Comparison of ENCODE assay signal across 8 cellular contexts in the genomic region with DNA sequence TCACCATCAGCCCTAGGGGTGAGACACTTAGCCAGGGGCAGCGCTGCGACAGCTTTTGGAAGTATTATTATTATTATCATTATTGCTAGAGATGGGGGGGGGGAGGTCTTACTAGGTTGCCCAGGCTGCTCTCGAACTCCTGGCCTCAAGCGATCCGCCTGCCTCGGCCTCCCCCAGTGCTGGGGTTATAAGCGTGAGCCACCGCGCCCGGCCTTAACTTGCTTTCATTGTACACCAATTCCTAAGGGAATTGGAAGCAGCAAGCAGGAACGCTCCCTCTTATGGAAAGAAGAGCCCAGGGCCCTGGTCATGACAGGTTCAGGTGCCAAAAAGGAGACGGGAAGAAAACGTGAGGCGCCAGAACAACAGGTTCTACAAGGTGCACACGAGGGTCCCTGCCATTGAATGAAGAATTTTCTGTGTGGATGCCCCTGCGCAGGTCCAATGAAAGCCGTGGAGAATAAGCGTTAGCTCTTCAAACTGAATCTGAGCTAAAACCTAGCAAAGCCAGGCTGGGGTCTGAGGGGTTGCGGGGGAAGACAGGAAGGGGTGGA. TPM values are rescaled to one million over a fixed set of nuclear protein-coding genes. Genes with fewer than 3 reads are reported as not detected.
A peak's percentile ranks its signal among the peaks of the same experiment; 100 is the strongest.
DNase-seq lines count a peak whose midpoint lies in the region; ATAC-seq and TF ChIP-seq lines count a peak whose summit lies in the region.

No MANE protein-coding gene starts in this region.

- H3K4me2 ChIP-seq in DND-41 (ENCODE audit: insufficient read depth, low read length) (peak overlapping the region; percentile 62), parathyroid adenoma (ENCODE audit: low read length) (peak overlapping the region; percentile 47)

- peaks cover 44% of the 10 kb centered on the region for H4K20me1 ChIP-seq in DND-41 (ENCODE audit: insufficient read depth, low read length)

- H3K4me3 ChIP-seq in DND-41 (ENCODE audit: low read depth in 1 of 2, low read length in 2 of 2) (peak overlapping the region in 1 of 2 experiments; percentile 46; a peak in 2 of 4 replicates), dorsolateral prefrontal cortex (peak overlapping the region in 56 of 59 donors; percentile 51 to 100 (median 92)), parathyroid adenoma (ENCODE audit: low read depth, low read length) (peak overlapping the region; percentile 87)

- H3K9me3 ChIP-seq in DND-41 (ENCODE audit: insufficient read depth, low read length, severe bottlenecking), result no peaks in the 10 kb centered on the region
- no peaks in the 10 kb centered on the region for H3K9me3 ChIP-seq in parathyroid adenoma (ENCODE audit: control insufficient read depth, low read length)

- intact Hi-C loops in dorsolateral prefrontal cortex (cut with DNase I), result no loop called here

- no peak overlapping the region for H3K9ac ChIP-seq in DND-41 (ENCODE audit: low read depth, low read length)
- no peak overlapping the region for H3K9ac ChIP-seq in parathyroid adenoma

- H3K27me3 ChIP-seq in DND-41 (ENCODE audit: insufficient read depth, low read length, poor library complexity) (peaks cover 12% of the 10 kb centered on the region), dorsolateral prefrontal cortex (no peaks in the 10 kb centered on the region), parathyroid adenoma (ENCODE audit: control insufficient read depth, insufficient read depth, low read length) (no peaks in the 10 kb centered on the region)

- H3K4me1 ChIP-seq in DND-41 (ENCODE audit: insufficient read depth, low read length) (peaks cover 35% of the 10 kb centered on the region), parathyroid adenoma (peaks cover 13% of the 10 kb centered on the region)

- DNase-seq in DND-41, result no peak
- peak; percentile 39 for DNase-seq in NCI-H2171 (lab: John Stamatoyannopoulos, UW)
- DNase-seq in dorsolateral prefrontal cortex, result peak in 2 of 10 donors; percentile 19 to 20
- DNase-seq in stimulated activated CD4-positive, alpha-beta T cell treated with anti-CD3 and anti-CD28 coated beads, Interleukin-2, amount 100 ng/mL, for 48 hours, result no peak
- DNase-seq in LoVo (ENCODE audit: low spot score), result no peak
- no peak for DNase-seq in HuH-7.5 (ENCODE audit: low spot score)

- no peak for TF ChIP-seq CTCF in DND-41 (IDR thresholded peaks at IDR 0.05; ENCODE audit: borderline replicate concordance, extremely low read depth, low read length, poor library complexity, severe bottlenecking)
- no peak for TF ChIP-seq CTCF in dorsolateral prefrontal cortex (IDR thresholded peaks at IDR 0.05 in 54 of 56, conservative IDR thresholded peaks at IDR 0.05 in 2 of 56; ENCODE audit: low read depth in 1 of 56, partially characterized antibody in 56 of 56)
- no peak for TF ChIP-seq CTCF in parathyroid adenoma (IDR thresholded peaks at IDR 0.05)

- H2AFZ ChIP-seq in DND-41 (ENCODE audit: low read depth, low read length) (peak overlapping the region; percentile 66; the same call in 1 of the 2 replicates), parathyroid adenoma (peak overlapping the region; percentile 62)

- H3K36me3 ChIP-seq in DND-41 (ENCODE audit: insufficient read depth, low read length) (peaks cover 43% of the 10 kb centered on the region), parathyroid adenoma (ENCODE audit: control insufficient read depth, insufficient read depth, low read length) (no peaks in the 10 kb centered on the region)

- H3K79me2 ChIP-seq in DND-41 (ENCODE audit: insufficient read depth, low read length) (peaks cover 45% of the 10 kb centered on the region), parathyroid adenoma (peaks cover 12% of the 10 kb centered on the region)

- ATAC-seq in DND-41 (ENCODE audit: insufficient read depth, low read depth), result no peak
- ATAC-seq in GM21390 (IDR thresholded peaks at IDR 0.05; ENCODE audit: unreplicated experiment), result no peak

- H3K27ac ChIP-seq in DND-41 (ENCODE audit: low read length) (no peak overlapping the region), dorsolateral prefrontal cortex (peak overlapping the region in 33 of 59 donors; percentile 20 to 92 (median 78)), parathyroid adenoma (no peak overlapping the region)

RNA-seq across cellular contexts. Expression of gene RPL38, which starts 0.5 kb away (rescaled TPM):
- total RNA-seq in dorsolateral prefrontal cortex, result 100 to 1,000 TPM; 444 to 745 (median 535) TPM

RNA-seq across cellular contexts. Expression of gene TTYH2, which starts 10.4 kb away (rescaled TPM):
- 100 to 1,000 TPM in 71 of 120 experiments, 10 to 100 TPM in 49; 29.4 to 409 (median 112) TPM for total RNA-seq in dorsolateral prefrontal cortex

Comparison
In these comparisons a context has a peak if more than half of its experiments do, and no peak if none do; other contexts are left out.
1. H3K27ac ChIP-seq: peak in dorsolateral prefrontal cortex (33 of 59); none in DND-41 (single experiment) and parathyroid adenoma (single experiment).